ENCODE assay signal across 8 cellular contexts in genomic region chr14:50320279-50320678, GRCh38. TPM values are rescaled to one million over a fixed set of nuclear protein-coding genes. Genes with fewer than 3 reads are reported as not detected.
DNase-seq lines count a peak whose midpoint lies in the region; ATAC-seq and TF ChIP-seq lines count a peak whose summit lies in the region.
"Had no signal": no experiment of that assay in that cellular context is flagged by ENCODE, and none has a peak within 500 bp of the region (broad histone marks: within the 10 kb centered on the region; RNA-seq: fewer than 3 reads in every experiment).

No MANE protein-coding gene starts in this region.

- H3K4me3 Mint-ChIP-seq in glutamatergic neuron (ENCODE audit: unreplicated experiment): no peak overlapping the region
- H3K4me3 Mint-ChIP-seq: mesothelial cell of epicardium had no signal

- H3K4me3 ChIP-seq in esophagus squamous epithelium (peak overlapping the region in 2 of 4 donors; percentile 26 to 54), spleen (no peak overlapping the region)

- WGBS in esophagus squamous epithelium, 2 donors: 17 to 35% methylated on average over 8 of the region's 8 CpGs
- 60 to 85% (median 73%) methylated on average over 8 of the region's 8 CpGs for WGBS in spleen, 5 donors

- no peak overlapping the region for H3K27ac Mint-ChIP-seq in glutamatergic neuron (ENCODE audit: unreplicated experiment)
- H3K27ac Mint-ChIP-seq: mesothelial cell of epicardium had no signal

- H3K9me3 ChIP-seq in esophagus squamous epithelium (no peaks in the 10 kb centered on the region), spleen (no peaks in the 10 kb centered on the region)

- TF ChIP-seq POLR2A in esophagus squamous epithelium (IDR thresholded peaks at IDR 0.05) (no peak), spleen (IDR thresholded peaks at IDR 0.05) (no peak)

- ATAC-seq in HG03025 (IDR thresholded peaks at IDR 0.05; ENCODE audit: low FRiP score, unreplicated experiment): no peak

- TF ChIP-seq CTCF in GM20000 (IDR thresholded peaks at IDR 0.05; ENCODE audit: extremely low read depth, missing control alignments) (no peak), esophagus squamous epithelium (IDR thresholded peaks at IDR 0.05) (no peak), spleen (IDR thresholded peaks at IDR 0.05 in 8 of 11, conservative IDR thresholded peaks at IDR 0.05 in 3 of 11) (no peak), glutamatergic neuron (IDR thresholded peaks at IDR 0.05; ENCODE audit: partially characterized antibody, unreplicated experiment) (no peak)

- H3K4me1 ChIP-seq in esophagus squamous epithelium (peaks cover 6 to 45% (median 27%) of the 10 kb centered on the region in 3 donors), spleen (peaks cover 10 to 45% (median 21%) of the 10 kb centered on the region in 6 donors)

- intact Hi-C loops in esophagus squamous epithelium (cut with DNase I) (loop anchor here (5.0 kb wide), 1 partner anchor 212 kb away; the partner anchor contains the start of gene MAP4K5), spleen (cut with DNase I; ENCODE audit: low total_unique reads) (no loop called here)

- peaks cover 10% of the 10 kb centered on the region for H3K4me1 Mint-ChIP-seq in glutamatergic neuron (ENCODE audit: low read depth, unreplicated experiment)
- H3K4me1 Mint-ChIP-seq: mesothelial cell of epicardium had no signal

- no peaks in the 10 kb centered on the region for H3K27me3 ChIP-seq in esophagus squamous epithelium
- H3K27me3 ChIP-seq in spleen (replicated peaks in 1 of 7): no peaks in the 10 kb centered on the region

- H3K36me3 Mint-ChIP-seq in glutamatergic neuron (ENCODE audit: unreplicated experiment): peaks cover 6% of the 10 kb centered on the region

- H3K9me3 Mint-ChIP-seq in glutamatergic neuron (ENCODE audit: unreplicated experiment): peaks cover 4% of the 10 kb centered on the region

- no peaks in the 10 kb centered on the region for H3K27me3 Mint-ChIP-seq in glutamatergic neuron (ENCODE audit: unreplicated experiment)

- peak; percentile 30 for DNase-seq in GM20000 (ENCODE audit: low spot score)
- DNase-seq in LHCN-M2 (ENCODE audit: low read depth): peak; percentile 64
- no peak for DNase-seq in esophagus squamous epithelium (lab: John Stamatoyannopoulos, UW)
- DNase-seq in spleen: no peak
- no peak for DNase-seq in retina
- no peak for DNase-seq in glutamatergic neuron

- peaks cover 0 to 28% (median 0%) of the 10 kb centered on the region in 3 donors for H3K36me3 ChIP-seq in esophagus squamous epithelium
- peaks cover 0 to 29% (median 9%) of the 10 kb centered on the region in 6 donors for H3K36me3 ChIP-seq in spleen

- peak overlapping the region; percentile 71 to 87 (median 81) for H3K27ac ChIP-seq in esophagus squamous epithelium
- H3K27ac ChIP-seq in spleen: peak overlapping the region in 6 of 8 donors; percentile 58 to 78 (median 74)

RNA-seq across cellular contexts. Expression of gene DMAC2L, which starts 8.2 kb away (rescaled TPM):
- total RNA-seq in LHCN-M2 (2014; rRNA removed) (5.0 and 5.8 TPM in 2 replicates), esophagus squamous epithelium (10 to 100 TPM; 13.4 to 21.7 (median 16.6) TPM), spleen (10 to 100 TPM; 10.0 to 24.7 (median 20.5) TPM), glutamatergic neuron (ENCODE audit: unreplicated experiment) (22.7 TPM)
- 8.1 TPM for polyA plus RNA-seq in LHCN-M2 (2012)
- 10 to 100 TPM; 15.7 to 17.0 (median 17.0) TPM for polyA plus RNA-seq in spleen

RNA-seq across cellular contexts. Expression of gene L2HGDH, which starts 8.2 kb away (rescaled TPM):
- 4.6 and 5.0 TPM in 2 replicates for total RNA-seq in LHCN-M2 (2014; rRNA removed)
- polyA plus RNA-seq in LHCN-M2 (2012): 1.6 TPM
- 10 to 100 TPM in 2 of 4 donors, 1 to 10 TPM in 2; 6.5 to 14.2 (median 9.3) TPM for total RNA-seq in esophagus squamous epithelium
- 1 to 10 TPM; 2.8 to 4.9 (median 3.9) TPM for total RNA-seq in spleen
- polyA plus RNA-seq in spleen: 1 to 10 TPM in 2 of 3 donors, under 1 TPM in 1; 0.72 to 1.2 (median 1.2) TPM
- 6.7 TPM for total RNA-seq in glutamatergic neuron (ENCODE audit: unreplicated experiment)

Comparison
In these comparisons a context has a peak if more than half of its experiments do, and no peak if none do; other contexts are left out.
1. DNase-seq: peak in GM20000 (single experiment) and LHCN-M2 (single experiment); none in esophagus squamous epithelium (single experiment), spleen (single experiment), retina (single experiment) and glutamatergic neuron (single experiment).